ENCODE assay signal across 22 cellular contexts in the genomic region with DNA sequence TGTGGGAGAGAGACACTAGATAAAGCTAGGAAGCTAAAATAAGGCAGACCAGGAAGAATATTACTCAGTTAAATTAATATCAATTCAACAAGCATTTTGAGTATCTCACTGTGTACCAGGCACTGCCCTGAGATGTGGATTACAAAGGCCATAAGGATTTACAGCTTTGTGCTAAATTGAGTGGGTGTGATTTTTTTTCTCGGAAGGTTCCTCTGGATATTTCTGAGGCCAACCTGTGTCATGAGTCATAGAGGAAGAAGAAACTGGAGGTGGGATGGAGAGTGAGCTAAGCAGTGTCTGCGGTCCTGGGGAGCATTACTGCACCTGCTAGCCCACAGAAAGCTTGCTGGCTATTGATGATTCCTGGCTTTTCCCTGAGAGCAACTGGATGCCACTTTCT.
DNase-seq lines count a peak whose midpoint lies in the region; FAIRE-seq and TF ChIP-seq lines count a peak whose summit lies in the region.
"Had no signal": no experiment of that assay in that cellular context is flagged by ENCODE, and none has a peak within 500 bp of the region (broad histone marks: within the 10 kb centered on the region; RNA-seq: fewer than 3 reads in every experiment).

No MANE protein-coding gene starts in this region.

- H3K9me3 ChIP-seq in PC-9 (ENCODE audit: insufficient read depth, low read depth): 0 out of 2 replicates have a peak, but pooled peaks cover 3% of the 10 kb centered on the region
- no peaks in the 10 kb centered on the region for H3K9me3 ChIP-seq in spleen
- no peaks in the 10 kb centered on the region for H3K9me3 ChIP-seq in endodermal cell (ENCODE audit: control insufficient read depth, low read length)
- H3K9me3 ChIP-seq in prostate gland: no peaks in the 10 kb centered on the region
- H3K9me3 ChIP-seq: A549, MG63 had no signal

- 84 to 96% (median 90%) methylated on average over 2 of the region's 2 CpGs for WGBS in spleen, 5 donors
- 92 to 100% methylated on average over 2 of the region's 2 CpGs for WGBS in endodermal cell (ENCODE audit: insufficient coverage in 1 of 2, insufficient read length in 1 of 2), 2 experiments
- WGBS in prostate gland: 71% methylated on average over 2 of the region's 2 CpGs

- TF ChIP-seq POLR2A in spleen (IDR thresholded peaks at IDR 0.05) (no peak), prostate gland (IDR thresholded peaks at IDR 0.05) (no peak)

- TF ChIP-seq CTCF in PC-9 (conservative IDR thresholded peaks at IDR 0.05): no peak
- TF ChIP-seq CTCF in bronchial epithelial cell (IDR thresholded peaks at IDR 0.05; ENCODE audit: insufficient read depth, low read length, severe bottlenecking): no peak
- no peak for TF ChIP-seq CTCF in spleen (IDR thresholded peaks at IDR 0.05 in 8 of 11, conservative IDR thresholded peaks at IDR 0.05 in 3 of 11)
- no peak for TF ChIP-seq CTCF in endodermal cell (conservative IDR thresholded peaks at IDR 0.05)
- TF ChIP-seq CTCF in prostate gland (IDR thresholded peaks at IDR 0.05): no peak

- H4K20me1 ChIP-seq in PC-9 (ENCODE audit: insufficient read depth): no peaks in the 10 kb centered on the region

- H3K27me3 Mint-ChIP-seq in endodermal cell (ENCODE audit: insufficient read depth): no peaks in the 10 kb centered on the region
- H3K27me3 Mint-ChIP-seq: B cell had no signal

- H3K9me2 ChIP-seq in PC-9 (ENCODE audit: insufficient read depth): no peaks in the 10 kb centered on the region

- no peak overlapping the region for H3K27ac Mint-ChIP-seq in endodermal cell
- H3K27ac Mint-ChIP-seq: B cell, CD14-positive monocyte had no signal

- H2AFZ ChIP-seq in PC-9: 0 out of 2 replicates have a peak overlapping the region, but pooled peaks have one; percentile 1

- H3K4me1 ChIP-seq in PC-9 (replicated peaks; ENCODE audit: insufficient read depth): no peaks in the 10 kb centered on the region; the same call in 1 of the 2 replicates
- H3K4me1 ChIP-seq in spleen: no peaks in the 10 kb centered on the region
- H3K4me1 ChIP-seq in endodermal cell (ENCODE audit: control insufficient read depth, insufficient read depth, low read length): no peaks in the 10 kb centered on the region
- H3K4me1 ChIP-seq in prostate gland (replicated peaks): no peaks in the 10 kb centered on the region
- H3K4me1 ChIP-seq: A549 had no signal

- no TSS peak for BruUV-seq in PC-9 (replicated peaks; lab: Mats Ljungman, UMichigan)

- intact Hi-C loops in PC-9 (cut with micrococcal nuclease; ENCODE audit: unreplicated experiment): no loop called here
- intact Hi-C loops in spleen (cut with DNase I; ENCODE audit: low total_unique reads): no loop called here
- intact Hi-C loops in prostate gland (cut with DNase I): no loop called here

- H3K4me2 ChIP-seq in PC-9: no peak overlapping the region
- H3K4me2 ChIP-seq: A549 had no signal

- no peaks in the 10 kb centered on the region for H3F3A ChIP-seq in PC-9 (ENCODE audit: insufficient read depth, low read depth)

- FAIRE-seq in bronchial epithelial cell (lab: Jason Lieb, UNC) (no peak), urothelium cell line (lab: Jason Lieb, UNC) (no peak)
- FAIRE-seq: A549, D721Med had no signal

- H3K36me3 ChIP-seq in PC-9 (ENCODE audit: low read depth) (no peaks in the 10 kb centered on the region), bronchial epithelial cell (ENCODE audit: control insufficient read depth, insufficient read depth, low read length) (no peaks in the 10 kb centered on the region), spleen (no peaks in the 10 kb centered on the region), endodermal cell (ENCODE audit: control insufficient read depth, insufficient read depth, low read length) (no peaks in the 10 kb centered on the region), prostate gland (no peaks in the 10 kb centered on the region)
- H3K36me3 ChIP-seq: MG63 had no signal

- H3K79me2 ChIP-seq in PC-9 (ENCODE audit: low read depth): no peaks in the 10 kb centered on the region

- CTCF ChIA-PET in PC-9 (lab: Charles Lee): no interaction called here

- DNase-seq in PC-9 (no peak), bronchial epithelial cell (ENCODE audit: low read depth) (peak; percentile 19), kidney tubule cell (ENCODE audit: low spot score) (peak; percentile 25), urothelium cell line (ENCODE audit: low spot score) (peak; percentile 27), spleen (no peak), endodermal cell (no peak), prostate gland (ENCODE audit: low spot score) (no peak)
- DNase-seq: DMS53, GF-D8, Kasumi-1, MG63, NCI-H1417, NCI-H1694 treated with DMSO at 0.1 percent for 48 hours, NCI-H2081 treated with DMSO at 0.1 percent for 48 hours, NCI-H2171 treated with DMSO at 0.1 percent for 48 hours, NCI-H446, NCI-H526, SHP77 had no signal

- H3K27ac ChIP-seq in PC-9 (no peak overlapping the region), spleen (no peak overlapping the region), endodermal cell (ENCODE audit: low read depth, low read length) (no peak overlapping the region), prostate gland (no peak overlapping the region)
- H3K27ac ChIP-seq: A549 had no signal

- POLR2A ChIA-PET in PC-9 (lab: Charles Lee; ENCODE audit: unreplicated experiment): no interaction called here

- no peaks in the 10 kb centered on the region for H3K36me3 Mint-ChIP-seq in endodermal cell (ENCODE audit: low read depth)
- H3K36me3 Mint-ChIP-seq: CD14-positive monocyte had no signal

- no peaks in the 10 kb centered on the region for H3K27me3 ChIP-seq in PC-9 (ENCODE audit: insufficient read depth, low read depth)
- no peaks in the 10 kb centered on the region for H3K27me3 ChIP-seq in bronchial epithelial cell (ENCODE audit: control insufficient read depth, insufficient read depth, low read length)
- H3K27me3 ChIP-seq in spleen (replicated peaks in 1 of 7): no peaks in the 10 kb centered on the region
- H3K27me3 ChIP-seq in endodermal cell (ENCODE audit: control insufficient read depth, insufficient read depth, low read length, poor library complexity, severe bottlenecking): no peaks in the 10 kb centered on the region
- H3K27me3 ChIP-seq in prostate gland (replicated peaks; ENCODE audit: insufficient read depth): no peaks in the 10 kb centered on the region
- H3K27me3 ChIP-seq: MG63 had no signal

- H3K4me3 Mint-ChIP-seq in endodermal cell: no peak overlapping the region
- H3K4me3 Mint-ChIP-seq: B cell, CD14-positive monocyte had no signal

- no peaks in the 10 kb centered on the region for H3K9me3 Mint-ChIP-seq in endodermal cell

- no peaks in the 10 kb centered on the region for H3K4me1 Mint-ChIP-seq in endodermal cell
- H3K4me1 Mint-ChIP-seq: B cell, CD14-positive monocyte had no signal

- no peak overlapping the region for H3K9ac ChIP-seq in endodermal cell (ENCODE audit: extremely low read depth, low read length, poor library complexity, severe bottlenecking)

- H3K4me3 ChIP-seq in PC-9 (no peak overlapping the region), bronchial epithelial cell (ENCODE audit: low read depth, low read length) (no peak overlapping the region), spleen (no peak overlapping the region), endodermal cell (ENCODE audit: low read length) (no peak overlapping the region), prostate gland (no peak overlapping the region)
- H3K4me3 ChIP-seq: A549, MG63 had no signal

Comparison
In these comparisons a context has a peak if more than half of its experiments do, and no peak if none do; other contexts are left out.
1. DNase-seq: peak in bronchial epithelial cell (single experiment), kidney tubule cell (single experiment) and urothelium cell line (single experiment); none in PC-9 (0 of 2), spleen (single experiment), endodermal cell (single experiment) and prostate gland (single experiment).